In the genomic region with DNA sequence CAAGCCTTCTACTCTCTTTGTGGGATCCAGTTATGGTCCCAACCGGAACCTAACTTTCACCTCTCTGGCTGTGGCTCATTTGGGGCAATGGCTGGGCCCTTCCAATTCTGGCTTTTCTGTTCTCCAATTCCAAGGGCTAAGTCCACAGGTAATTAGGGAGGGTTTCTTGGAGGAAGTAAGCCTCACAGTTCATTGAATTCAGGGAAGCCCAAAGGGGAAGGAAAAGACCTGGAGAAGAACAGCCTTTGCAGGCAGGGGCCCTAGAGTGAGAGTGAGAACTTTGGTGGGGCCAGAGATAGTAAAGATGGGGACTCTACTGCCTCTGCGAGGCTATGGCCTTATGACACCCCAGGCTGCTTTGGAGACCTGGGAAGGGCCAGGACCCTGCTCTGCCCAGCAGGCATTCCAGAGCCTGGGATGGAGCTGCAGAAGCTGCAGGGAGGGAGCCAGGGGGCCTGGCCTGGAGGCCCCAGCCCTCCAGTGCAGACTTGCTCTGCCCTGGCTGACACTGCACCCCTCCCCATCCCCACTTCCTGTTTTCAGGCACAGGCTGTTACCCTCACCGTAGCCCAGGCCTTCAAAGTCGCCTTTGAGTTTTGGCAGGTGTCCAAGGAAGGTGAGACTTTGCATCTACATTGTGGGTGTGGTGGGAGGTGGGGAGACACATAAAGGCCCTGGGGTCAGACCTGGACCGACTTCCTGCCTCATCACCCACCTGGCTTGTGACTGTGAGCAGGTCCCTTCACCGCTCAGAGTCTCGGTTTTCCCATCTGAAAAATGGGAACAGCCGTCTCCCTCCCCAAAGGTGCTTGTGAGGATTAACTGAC, we compare ENCODE assay signal across 8 cellular contexts. TPM values are rescaled to one million over a fixed set of nuclear protein-coding genes. Genes with fewer than 3 reads are reported as not detected.
DNase-seq lines count a peak whose midpoint lies in the region; ATAC-seq, FAIRE-seq and TF ChIP-seq lines count a peak whose summit lies in the region.

No MANE protein-coding gene starts in this region.

- POLR2A ChIA-PET in HEK293T (lab: Yijun Ruan, JAX) = no interaction called here

- no peaks in the 10 kb centered on the region for H3K27me3 ChIP-seq in bronchial epithelial cell (ENCODE audit: control insufficient read depth, insufficient read depth, low read length)

- CTCF ChIA-PET in HEK293T (lab: Yijun Ruan, JAX) = no interaction called here

- no peak overlapping the region for H3K4me3 ChIP-seq in bronchial epithelial cell (ENCODE audit: low read depth, low read length)

- no peak for TF ChIP-seq POLR2A in GM12892 (IDR thresholded peaks at IDR 0.05; ENCODE audit: low read depth, low read length)

- DNase-seq in GM12892 (ENCODE audit: insufficient read length) (peak; percentile 90), T-helper 9 cell (peak; percentile 71), bronchial epithelial cell (ENCODE audit: low read depth) (peak; percentile 61), HPDE6-E6E7 (ENCODE audit: extremely low spot score) (no peak), HEK293T (ENCODE audit: extremely low spot score) (no peak), KG1 (lab: John Stamatoyannopoulos, UW) (no peak)
- peak; percentile 38 to 55 (median 41) for DNase-seq in stimulated activated CD4-positive, alpha-beta T cell treated with anti-CD3 and anti-CD28 coated beads, TNF-alpha, amount 100 ng/mL, for 24 hours (ENCODE audit: low read depth in 3 of 3)

- TF ChIP-seq CTCF in bronchial epithelial cell (IDR thresholded peaks at IDR 0.05; ENCODE audit: insufficient read depth, low read length, severe bottlenecking) = no peak

- peak; percentile 52 for ATAC-seq in HG02938 (IDR thresholded peaks at IDR 0.05; ENCODE audit: unreplicated experiment)

- H3K36me3 ChIP-seq in bronchial epithelial cell (ENCODE audit: control insufficient read depth, insufficient read depth, low read length) = peaks cover 24% of the 10 kb centered on the region

- FAIRE-seq in GM12892 (lab: Jason Lieb, UNC) (peak; percentile 73), bronchial epithelial cell (lab: Jason Lieb, UNC) (no peak)

TF ChIP-seq in HEK293T, 16 proteins besides CTCF, POLR2A, EP300 and RAD21:
- TF ChIP-seq FOXA1 (IDR thresholded peaks at IDR 0.05) = no peak
- no peak for TF ChIP-seq ELF4 (IDR thresholded peaks at IDR 0.05)
- TF ChIP-seq L3MBTL2 (conservative IDR thresholded peaks at IDR 0.05) = no peak
- TF ChIP-seq LEF1 (IDR thresholded peaks at IDR 0.05; ENCODE audit: borderline replicate concordance) = no peak
- no peak for TF ChIP-seq SUZ12 (IDR thresholded peaks at IDR 0.05)
- TF ChIP-seq ARNT (IDR thresholded peaks at IDR 0.05) = no peak
- TF ChIP-seq NFRKB (IDR thresholded peaks at IDR 0.05) = no peak
- TF ChIP-seq CTBP1 (IDR thresholded peaks at IDR 0.05; ENCODE audit: borderline replicate concordance) = no peak
- no peak for TF ChIP-seq FOXM1 (IDR thresholded peaks at IDR 0.05; ENCODE audit: borderline replicate concordance)
- no peak for TF ChIP-seq TARDBP (IDR thresholded peaks at IDR 0.05)
- no peak for TF ChIP-seq FOXK2 (IDR thresholded peaks at IDR 0.05)
- no peak for TF ChIP-seq PKNOX1 (IDR thresholded peaks at IDR 0.05)
- TF ChIP-seq BHLHE40 (IDR thresholded peaks at IDR 0.05; ENCODE audit: borderline replicate concordance) = no peak
- TF ChIP-seq ZNF384 (IDR thresholded peaks at IDR 0.05) = no peak
- TF ChIP-seq SP1 (IDR thresholded peaks at IDR 0.05) = no peak
TF ChIP-seq in HEK293T: peak in this region for 0.

RNA-seq across cellular contexts. Expression of gene LDLRAP1, which starts 18.9 kb away (rescaled TPM):
- 8.7 TPM for polyA plus RNA-seq in GM12892 (2012; ENCODE audit: missing spikeins)
- total RNA-seq in bronchial epithelial cell = 17.1 and 17.3 TPM in 2 replicates

RNA-seq across cellular contexts. Expression of gene MAN1C1, which starts 54.3 kb away (rescaled TPM):
- 0.15 TPM for polyA plus RNA-seq in GM12892 (2012; ENCODE audit: missing spikeins)
- under 0.01 and 0.26 TPM in 2 replicates for total RNA-seq in bronchial epithelial cell

Comparison
In these comparisons a context has a peak if more than half of its experiments do, and no peak if none do; other contexts are left out.
1. DNase-seq: peak in GM12892 (single experiment), T-helper 9 cell (single experiment), bronchial epithelial cell (single experiment) and stimulated activated CD4-positive, alpha-beta T cell treated with anti-CD3 and anti-CD28 coated beads, TNF-alpha, amount 100 ng/mL, for 24 hours (3 of 3); none in HPDE6-E6E7 (single experiment), HEK293T (single experiment) and KG1 (single experiment).